In genomic region chr11:115069599-115069998, GRCh38 we compare ENCODE assay signal across 3 cellular contexts.
"Had no signal": no experiment of that assay in that cellular context is flagged by ENCODE, and none has a peak within 500 bp of the region (broad histone marks: within the 10 kb centered on the region; RNA-seq: fewer than 3 reads in every experiment).

No MANE protein-coding gene starts in this region.

- DNase-seq: IMR-90, KBM-7, KG1 had no signal
